ENCODE assay signal across 20 cellular contexts in the genomic region with DNA sequence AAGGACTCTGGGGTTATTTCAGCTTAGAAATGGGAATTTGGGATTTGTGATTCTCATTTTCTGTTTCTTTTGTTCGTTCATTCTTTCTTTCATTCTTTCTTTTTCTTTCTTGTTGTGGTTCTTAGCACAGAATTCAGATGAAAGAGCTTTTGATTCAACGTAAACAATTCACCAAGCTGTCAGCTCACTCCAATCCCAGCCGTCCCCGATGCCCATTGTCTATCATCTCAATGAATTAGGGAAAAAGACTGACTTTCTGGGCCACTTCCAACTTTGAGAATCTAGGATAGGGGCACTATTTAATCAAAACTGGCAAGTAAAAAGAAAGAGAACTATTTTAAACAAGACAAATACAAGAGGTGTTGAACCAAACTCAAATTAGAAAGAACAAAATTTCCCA. TPM values are rescaled to one million over a fixed set of nuclear protein-coding genes. Genes with fewer than 3 reads are reported as not detected.
A peak's percentile ranks its signal among the peaks of the same experiment; 100 is the strongest.
DNase-seq lines count a peak whose midpoint lies in the region; ATAC-seq and TF ChIP-seq lines count a peak whose summit lies in the region.
"Had no signal": no experiment of that assay in that cellular context is flagged by ENCODE, and none has a peak within 500 bp of the region (broad histone marks: within the 10 kb centered on the region; RNA-seq: fewer than 3 reads in every experiment).

No MANE protein-coding gene starts in this region.

- no peaks in the 10 kb centered on the region for H3K27me3 ChIP-seq in Loucy (ENCODE audit: insufficient read depth, low read length, poor library complexity, severe bottlenecking)
- no peaks in the 10 kb centered on the region for H3K27me3 ChIP-seq in effector memory CD4-positive, alpha-beta T cell (replicated peaks; ENCODE audit: control insufficient read depth, insufficient read depth, low read length, poor library complexity, severe bottlenecking)

- no peaks in the 10 kb centered on the region for H3K36me3 Mint-ChIP-seq in activated CD4-positive, alpha-beta T cell treated with anti-CD3 and anti-CD28 coated beads for 36 hours (ENCODE audit: low read depth)

- no peak overlapping the region for H3K4me2 ChIP-seq in Loucy (ENCODE audit: low read depth, low read length, poor library complexity, severe bottlenecking)

- peak; percentile 3 for DNase-seq in activated CD4-positive, alpha-beta T cell treated with anti-CD3 and anti-CD28 coated beads for 36 hours
- no peak for DNase-seq in activated CD4-positive, alpha-beta T cell treated with anti-CD3 and anti-CD28 coated beads for 1 hour
- no peak for DNase-seq in effector memory CD4-positive, alpha-beta T cell
- DNase-seq in putamen (ENCODE audit: low spot score) = peak; percentile 49
- no peak for DNase-seq in activated effector memory CD4-positive, alpha-beta T cell treated with Interleukin-2 at 50 U/mL for 16 hours
- DNase-seq: C1 segment of cervical spinal cord; DMS53; esophagus squamous epithelium; left ventricle myocardium inferior; NCI-H1417 treated with DMSO at 0.1 percent for 48 hours; NCI-H82; SHP77 treated with DMSO at 0.1 percent for 48 hours; stimulated activated CD4-positive, alpha-beta T cell treated with anti-CD3 and anti-CD28 coated beads, Interleukin-1b, Interleukin-23, amount 100 ng/mL, for 48 hours had no signal

- H3K27me3 Mint-ChIP-seq in activated CD4-positive, alpha-beta T cell treated with anti-CD3 and anti-CD28 coated beads for 36 hours = no peaks in the 10 kb centered on the region

- no peaks in the 10 kb centered on the region for H3K9me3 Mint-ChIP-seq in activated CD4-positive, alpha-beta T cell treated with anti-CD3 and anti-CD28 coated beads for 36 hours (ENCODE audit: low read depth)

- no peak overlapping the region for H2AFZ ChIP-seq in Loucy (ENCODE audit: low read length)

- no peak for TF ChIP-seq CTCF in Loucy (conservative IDR thresholded peaks at IDR 0.05; ENCODE audit: low read length)

- H3K9ac ChIP-seq in Loucy (ENCODE audit: low read depth, low read length, poor library complexity, severe bottlenecking) = peak overlapping the region; percentile 9

- H3K4me1 Mint-ChIP-seq in activated CD4-positive, alpha-beta T cell treated with anti-CD3 and anti-CD28 coated beads for 36 hours = peaks cover 72% of the 10 kb centered on the region

- no peaks in the 10 kb centered on the region for H3K9me2 ChIP-seq in Loucy (replicated peaks; ENCODE audit: low read depth, low read length)

- peak overlapping the region; percentile 59 for H3K27ac ChIP-seq in effector memory CD4-positive, alpha-beta T cell (ENCODE audit: insufficient read depth, low read length, poor library complexity, severe bottlenecking)
- H3K27ac ChIP-seq: esophagus squamous epithelium, left ventricle myocardium inferior had no signal

- CTCF ChIA-PET in activated CD4-positive, alpha-beta T cell treated with anti-CD3 and anti-CD28 coated beads for 36 hours (lab: Charles Lee) = interaction anchor here (0.7 to 4.4 kb wide), 10 partner anchors 8 to 405 kb away, joined by 3 to 53 read pairs (median 4); no protein-coding TSS in a partner anchor

- no peak overlapping the region for H3K4me3 ChIP-seq in Loucy (ENCODE audit: low read length, poor library complexity, severe bottlenecking)
- no peak overlapping the region for H3K4me3 ChIP-seq in effector memory CD4-positive, alpha-beta T cell (ENCODE audit: insufficient read depth, low read depth, low read length, poor library complexity, severe bottlenecking)
- H3K4me3 ChIP-seq: esophagus squamous epithelium, left ventricle myocardium inferior had no signal

- H3K27ac Mint-ChIP-seq in activated CD4-positive, alpha-beta T cell treated with anti-CD3 and anti-CD28 coated beads for 36 hours = peak overlapping the region; percentile 92

- POLR2A ChIA-PET in activated CD4-positive, alpha-beta T cell treated with anti-CD3 and anti-CD28 coated beads for 36 hours (lab: Charles Lee) = interaction anchor here (0.6 to 0.7 kb wide), 2 partner anchors 63 to 415 kb away, joined by 3 to 6 read pairs; a partner anchor contains a TSS

- H3F3A ChIP-seq in Loucy (ENCODE audit: low read depth) = no peaks in the 10 kb centered on the region

- peaks cover 29% of the 10 kb centered on the region; the same call in 1 of the 2 replicates for H3K36me3 ChIP-seq in Loucy (ENCODE audit: insufficient read depth, low read length)
- H3K36me3 ChIP-seq in effector memory CD4-positive, alpha-beta T cell (ENCODE audit: control insufficient read depth, insufficient read depth, low read length) = peaks cover 2% of the 10 kb centered on the region
- H3K36me3 ChIP-seq: esophagus squamous epithelium, left ventricle myocardium inferior had no signal

- ATAC-seq in activated CD4-positive, alpha-beta T cell treated with anti-CD3 and anti-CD28 coated beads for 36 hours = no peak
- ATAC-seq in HG02759 (IDR thresholded peaks at IDR 0.05; ENCODE audit: unreplicated experiment) (no peak), GM18517 (IDR thresholded peaks at IDR 0.05; ENCODE audit: unreplicated experiment) (no peak)

- H4K20me1 ChIP-seq in Loucy (ENCODE audit: insufficient read depth, low read length, poor library complexity, severe bottlenecking) = peaks cover 50% of the 10 kb centered on the region

- intact Hi-C loops in activated CD4-positive, alpha-beta T cell treated with anti-CD3 and anti-CD28 coated beads for 36 hours (cut with DNase I, micrococcal nuclease) = loop anchor here in 1 of 2 experiments (5.0 to 10.0 kb wide), 2 partner anchors 87 to 400 kb away; a partner anchor contains a TSS

- H3K4me1 ChIP-seq in Loucy (ENCODE audit: insufficient read depth, low read length, poor library complexity, severe bottlenecking) = peaks cover 89% of the 10 kb centered on the region
- H3K4me1 ChIP-seq in effector memory CD4-positive, alpha-beta T cell (ENCODE audit: control insufficient read depth, insufficient read depth, low read length, poor library complexity, severe bottlenecking) = peaks cover 73% of the 10 kb centered on the region
- H3K4me1 ChIP-seq: left ventricle myocardium inferior had no signal

- no peaks in the 10 kb centered on the region for H3K9me3 ChIP-seq in Loucy (ENCODE audit: insufficient read depth, low read depth, low read length)
- no peaks in the 10 kb centered on the region for H3K9me3 ChIP-seq in effector memory CD4-positive, alpha-beta T cell (ENCODE audit: control insufficient read depth, low read length)
- H3K9me3 ChIP-seq: esophagus squamous epithelium, left ventricle myocardium inferior had no signal

- peak overlapping the region; percentile 69 for H3K4me3 Mint-ChIP-seq in activated CD4-positive, alpha-beta T cell treated with anti-CD3 and anti-CD28 coated beads for 36 hours

- peaks cover 100% of the 10 kb centered on the region for H3K79me2 ChIP-seq in Loucy (ENCODE audit: insufficient read depth, low read length)

RNA-seq across cellular contexts. Expression of a gene that starts 25.1 kb away (rescaled TPM):
- total RNA-seq in activated CD4-positive, alpha-beta T cell treated with anti-CD3 and anti-CD28 coated beads for 36 hours = 1 to 10 TPM in 1 of 2 experiments, under 1 TPM in 1; 0.96 to 1.1 TPM
- total RNA-seq: A172, cardiac septum, esophagus squamous epithelium, left ventricle myocardium inferior, LHCN-M2, osteocyte had no signal

RNA-seq across cellular contexts. Expression of a gene that starts 34.2 kb away (rescaled TPM):
- total RNA-seq in activated CD4-positive, alpha-beta T cell treated with anti-CD3 and anti-CD28 coated beads for 36 hours = 10 to 100 TPM; 40.6 to 45.5 TPM
- total RNA-seq: A172, LHCN-M2, osteocyte had no signal

RNA-seq across cellular contexts. Expression of a gene that starts 41.6 kb away (rescaled TPM):
- under 1 TPM; 0.59 to 0.70 TPM for total RNA-seq in activated CD4-positive, alpha-beta T cell treated with anti-CD3 and anti-CD28 coated beads for 36 hours
- total RNA-seq: A172, cardiac septum, esophagus squamous epithelium, left ventricle myocardium inferior, LHCN-M2, osteocyte had no signal

RNA-seq across cellular contexts. Expression of a gene that starts 59.6 kb away (rescaled TPM):
- total RNA-seq in activated CD4-positive, alpha-beta T cell treated with anti-CD3 and anti-CD28 coated beads for 36 hours = under 1 TPM; 0.49 to 0.91 TPM
- total RNA-seq: A172, LHCN-M2, osteocyte had no signal

Comparison
In these comparisons a context has a peak if more than half of its experiments do, and no peak if none do; other contexts are left out.
1. DNase-seq: peak in activated CD4-positive, alpha-beta T cell treated with anti-CD3 and anti-CD28 coated beads for 36 hours (single experiment) and putamen (single experiment); none in activated CD4-positive, alpha-beta T cell treated with anti-CD3 and anti-CD28 coated beads for 1 hour (single experiment), effector memory CD4-positive, alpha-beta T cell (0 of 3) and activated effector memory CD4-positive, alpha-beta T cell treated with Interleukin-2 at 50 U/mL for 16 hours (single experiment).